In the genomic region with DNA sequence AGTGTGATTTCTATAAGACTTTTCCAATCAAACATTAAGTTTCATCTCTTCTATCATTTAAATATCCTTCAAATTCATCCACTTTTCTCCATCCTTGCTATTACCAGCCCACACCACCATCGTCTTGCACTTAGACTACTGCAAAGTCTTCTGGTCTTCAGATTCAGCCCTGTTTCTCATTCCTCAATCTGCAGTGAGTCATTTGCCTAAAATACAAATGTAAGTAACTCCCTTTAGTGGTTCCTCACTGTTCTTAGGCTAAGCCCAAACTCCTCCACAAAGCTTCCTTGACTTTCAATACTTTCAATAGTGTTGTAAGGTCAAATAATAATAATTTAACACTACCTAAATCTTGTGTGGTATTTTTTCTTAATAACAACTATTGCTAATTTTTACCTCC, we compare ENCODE assay signal across 1 cellular context.
TF ChIP-seq lines count a peak whose summit lies in the region.

No MANE protein-coding gene starts in this region.

TF ChIP-seq in IMR-90, 13 proteins besides CTCF, POLR2A, EP300 and RAD21 (continued from another document):
- TF ChIP-seq RCOR1 (IDR thresholded peaks at IDR 0.05; ENCODE audit: insufficient replicate concordance, low read length) (no peak), RFX5 (IDR thresholded peaks at IDR 0.05; ENCODE audit: low read depth, low read length) (no peak)
